Comparison of ENCODE assay signal across 18 cellular contexts in the genomic region with DNA sequence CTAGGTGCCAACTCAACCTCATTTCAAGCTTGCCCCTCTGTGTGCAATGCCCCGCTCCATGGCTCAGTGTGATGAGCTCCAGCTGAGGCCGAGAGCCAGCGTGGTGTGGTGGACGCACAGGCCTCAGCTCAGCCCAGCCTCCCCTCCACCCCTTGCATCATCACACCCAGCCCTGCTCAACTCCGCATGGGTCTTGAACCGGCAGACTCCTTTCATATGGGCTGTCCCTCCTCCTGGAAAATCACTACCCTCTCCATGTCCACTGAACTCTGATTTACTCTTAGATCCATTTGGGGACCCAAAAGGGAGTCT. TPM values are rescaled to one million over a fixed set of nuclear protein-coding genes. Genes with fewer than 3 reads are reported as not detected.
"Had no signal": no experiment of that assay in that cellular context is flagged by ENCODE, and none has a peak within 500 bp of the region (broad histone marks: within the 10 kb centered on the region; RNA-seq: fewer than 3 reads in every experiment).

No MANE protein-coding gene starts in this region.

- H2AFZ ChIP-seq: hepatocyte had no signal

- H3K4me2 ChIP-seq: hepatocyte had no signal

- H3K27me3 ChIP-seq: hepatocyte, tibial nerve had no signal

- H3K79me2 ChIP-seq: hepatocyte had no signal

- H3K36me3 Mint-ChIP-seq: activated naive CD8-positive, alpha-beta T cell treated with anti-CD3 and anti-CD28 coated beads for 36 hours; immature natural killer cell; memory B cell; stimulated activated effector memory CD8-positive, alpha-beta T cell treated with anti-CD3 and anti-CD28 coated beads, Interleukin-12 subunit alpha, Interleukin-12 subunit beta, amount 100 ng/mL, for 72 hours had no signal

- H3K27ac Mint-ChIP-seq: activated CD4-positive, alpha-beta T cell treated with anti-CD3 and anti-CD28 coated beads, Interleukin-2, amount 10 ng/mL, durations not matched to agents 7 days and 5 days; activated CD8-positive, alpha-beta T cell treated with anti-CD3 and anti-CD28 coated beads for 36 hours; activated naive CD8-positive, alpha-beta T cell treated with anti-CD3 and anti-CD28 coated beads for 36 hours; immature natural killer cell; memory B cell; nephron progenitor cell; stimulated activated effector memory CD8-positive, alpha-beta T cell treated with anti-CD3 and anti-CD28 coated beads, Interleukin-12 subunit alpha, Interleukin-12 subunit beta, amount 100 ng/mL, for 72 hours had no signal

- H3K9me3 Mint-ChIP-seq: central memory CD8-positive, alpha-beta T cell; immature natural killer cell; nephron progenitor cell had no signal

- H3K36me3 ChIP-seq: left lung, stomach, suprapubic skin, tibial nerve had no signal

- H3K27ac ChIP-seq: hepatocyte, left lung, stomach, suprapubic skin, tibial nerve had no signal

- H3K4me3 Mint-ChIP-seq: activated CD4-positive, alpha-beta T cell treated with anti-CD3 and anti-CD28 coated beads, Interleukin-2, amount 10 ng/mL, durations not matched to agents 7 days and 5 days; activated CD8-positive, alpha-beta T cell treated with anti-CD3 and anti-CD28 coated beads for 36 hours; activated naive CD8-positive, alpha-beta T cell treated with anti-CD3 and anti-CD28 coated beads for 36 hours; central memory CD8-positive, alpha-beta T cell; immature natural killer cell; memory B cell; nephron progenitor cell; stimulated activated effector memory CD8-positive, alpha-beta T cell treated with anti-CD3 and anti-CD28 coated beads, Interleukin-12 subunit alpha, Interleukin-12 subunit beta, amount 100 ng/mL, for 72 hours had no signal

- H3K9me3 ChIP-seq: left lung, mucosa of descending colon, stomach, suprapubic skin, tibial nerve had no signal

- H3K4me1 ChIP-seq: left lung, stomach, suprapubic skin, tibial nerve had no signal

- H3K4me1 Mint-ChIP-seq: activated CD4-positive, alpha-beta T cell treated with anti-CD3 and anti-CD28 coated beads, Interleukin-2, amount 10 ng/mL, durations not matched to agents 7 days and 5 days; nephron progenitor cell had no signal

- H3K4me3 ChIP-seq: hepatocyte, left lung, mucosa of descending colon, stomach, suprapubic skin, tibial nerve had no signal

RNA-seq across cellular contexts. Expression of gene SLC18A3, which starts 16.6 kb away (rescaled TPM):
- total RNA-seq: activated CD4-positive, alpha-beta T cell treated with anti-CD3 and anti-CD28 coated beads, Interleukin-2, amount 10 ng/mL, durations not matched to agents 7 days and 5 days; activated CD8-positive, alpha-beta T cell treated with anti-CD3 and anti-CD28 coated beads for 36 hours; activated naive CD8-positive, alpha-beta T cell treated with anti-CD3 and anti-CD28 coated beads for 36 hours; dermis microvascular lymphatic vessel endothelial cell; left lung; sciatic nerve; suprapubic skin; T-helper 2 cell treated with Interferon-gamma antibody and Interleukin-4, amounts not matched to agents 100 ng/mL and 5 ng/mL, for 36 hours; tibial nerve had no signal
- polyA plus RNA-seq: esophagus, immature natural killer cell had no signal

RNA-seq across cellular contexts. Expression of gene CHAT, which starts 20.3 kb away (rescaled TPM):
- total RNA-seq: activated CD4-positive, alpha-beta T cell treated with anti-CD3 and anti-CD28 coated beads, Interleukin-2, amount 10 ng/mL, durations not matched to agents 7 days and 5 days; activated CD8-positive, alpha-beta T cell treated with anti-CD3 and anti-CD28 coated beads for 36 hours; activated naive CD8-positive, alpha-beta T cell treated with anti-CD3 and anti-CD28 coated beads for 36 hours; dermis microvascular lymphatic vessel endothelial cell; left lung; sciatic nerve; suprapubic skin; tibial nerve had no signal
- polyA plus RNA-seq: esophagus, hepatocyte, immature natural killer cell, stomach had no signal
